ENCODE assay signal across 9 cellular contexts in genomic region chr9:98678244-98678842, GRCh38.
DNase-seq lines count a peak whose midpoint lies in the region; ATAC-seq and TF ChIP-seq lines count a peak whose summit lies in the region.
"Had no signal": no experiment of that assay in that cellular context is flagged by ENCODE, and none has a peak within 500 bp of the region (broad histone marks: within the 10 kb centered on the region; RNA-seq: fewer than 3 reads in every experiment).

No MANE protein-coding gene starts in this region.

- TF ChIP-seq CTCF in OCI-LY3 (IDR thresholded peaks at IDR 0.05; ENCODE audit: low read depth, low read length), result peak; percentile 58

- no peaks in the 10 kb centered on the region for H4K20me1 ChIP-seq in OCI-LY3 (ENCODE audit: insufficient read depth, low read length)

- DNase-seq in stimulated activated CD4-positive, alpha-beta T cell treated with anti-CD3 and anti-CD28 coated beads, Interleukin-4, amount 100 ng/mL, for 1 hour, result peak; percentile 6
- no peak for DNase-seq in stimulated activated CD4-positive, alpha-beta T cell treated with anti-CD3 and anti-CD28 coated beads, Interleukin-4, amount 100 ng/mL, for 24 hours
- DNase-seq in germinal center (ENCODE audit: low spot score) (peak; percentile 42), NCI-H510A (lab: John Stamatoyannopoulos, UW) (no peak), NCI-H128 (lab: John Stamatoyannopoulos, UW; ENCODE audit: unreplicated experiment) (no peak)
- DNase-seq: NK-92 treated with Interleukin-12 subunit alpha and Interleukin-12 subunit beta, amount 100 ng/mL, for 24 hours had no signal

- ATAC-seq in HG02798 (IDR thresholded peaks at IDR 0.05; ENCODE audit: poor library complexity, unreplicated experiment) (no peak), HG03175 (IDR thresholded peaks at IDR 0.05; ENCODE audit: unreplicated experiment) (no peak)

- H3K79me2 ChIP-seq in OCI-LY3 (ENCODE audit: low read length), result no peaks in the 10 kb centered on the region

- H3K27me3 ChIP-seq in OCI-LY3 (ENCODE audit: low read depth, low read length), result peaks cover 32% of the 10 kb centered on the region

- H3K36me3 ChIP-seq in OCI-LY3 (replicated peaks; ENCODE audit: low read depth, low read length), result no peaks in the 10 kb centered on the region

- H3K4me2 ChIP-seq in OCI-LY3 (ENCODE audit: low read length), result 0 out of 2 replicates have a peak overlapping the region, but pooled peaks have one; percentile 11

- H3K9ac ChIP-seq in OCI-LY3 (ENCODE audit: low read length), result no peak overlapping the region

- H3K9me3 ChIP-seq in OCI-LY3 (ENCODE audit: insufficient read depth, low read length), result no peaks in the 10 kb centered on the region

- H3K4me3 ChIP-seq in OCI-LY3 (ENCODE audit: low read length), result no peak overlapping the region

- H3K27ac ChIP-seq in OCI-LY3 (ENCODE audit: low read length), result no peak overlapping the region

- H2AFZ ChIP-seq in OCI-LY3 (ENCODE audit: low read depth, low read length), result no peak overlapping the region

- H3K4me1 ChIP-seq in OCI-LY3 (ENCODE audit: low read length), result no peaks in the 10 kb centered on the region

Comparison
In these comparisons a context has a peak if more than half of its experiments do, and no peak if none do; other contexts are left out.
1. DNase-seq: peak in stimulated activated CD4-positive, alpha-beta T cell treated with anti-CD3 and anti-CD28 coated beads, Interleukin-4, amount 100 ng/mL, for 1 hour (single experiment) and germinal center (single experiment); none in stimulated activated CD4-positive, alpha-beta T cell treated with anti-CD3 and anti-CD28 coated beads, Interleukin-4, amount 100 ng/mL, for 24 hours (single experiment), NCI-H510A (single experiment) and NCI-H128 (single experiment).